ENCODE assay signal across 1 cellular context in the genomic region with DNA sequence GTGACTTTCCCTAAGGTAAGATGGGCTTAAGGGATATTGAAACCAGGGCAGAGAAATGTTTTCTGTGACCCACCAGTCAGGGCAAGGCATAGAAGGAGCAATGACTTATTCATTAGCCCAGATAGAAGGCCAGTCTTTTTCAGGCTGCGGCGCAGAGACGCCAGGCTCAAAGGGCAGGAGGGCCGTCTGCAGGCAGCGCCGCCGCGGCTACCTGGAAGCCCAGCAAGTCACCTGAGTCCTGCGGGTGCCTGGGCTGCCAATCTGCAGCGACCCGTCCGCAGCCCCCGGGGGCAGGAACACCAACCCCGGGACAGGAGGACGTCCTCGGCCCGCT.
TF ChIP-seq lines count a peak whose summit lies in the region.

No MANE protein-coding gene starts in this region.

TF ChIP-seq in SK-N-SH treated with all-trans-retinoic acid at 6 μM for 48 hours, 23 proteins besides CTCF, POLR2A, EP300 and RAD21 (continued from another document):
- TF ChIP-seq, protein P1, sequence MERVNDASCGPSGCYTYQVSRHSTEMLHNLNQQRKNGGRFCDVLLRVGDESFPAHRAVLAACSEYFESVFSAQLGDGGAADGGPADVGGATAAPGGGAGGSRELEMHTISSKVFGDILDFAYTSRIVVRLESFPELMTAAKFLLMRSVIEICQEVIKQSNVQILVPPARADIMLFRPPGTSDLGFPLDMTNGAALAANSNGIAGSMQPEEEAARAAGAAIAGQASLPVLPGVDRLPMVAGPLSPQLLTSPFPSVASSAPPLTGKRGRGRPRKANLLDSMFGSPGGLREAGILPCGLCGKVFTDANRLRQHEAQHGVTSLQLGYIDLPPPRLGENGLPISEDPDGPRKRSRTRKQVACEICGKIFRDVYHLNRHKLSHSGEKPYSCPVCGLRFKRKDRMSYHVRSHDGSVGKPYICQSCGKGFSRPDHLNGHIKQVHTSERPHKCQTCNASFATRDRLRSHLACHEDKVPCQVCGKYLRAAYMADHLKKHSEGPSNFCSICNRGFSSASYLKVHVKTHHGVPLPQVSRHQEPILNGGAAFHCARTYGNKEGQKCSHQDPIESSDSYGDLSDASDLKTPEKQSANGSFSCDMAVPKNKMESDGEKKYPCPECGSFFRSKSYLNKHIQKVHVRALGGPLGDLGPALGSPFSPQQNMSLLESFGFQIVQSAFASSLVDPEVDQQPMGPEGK (CRISPR knock-in tag; IDR thresholded peaks at IDR 0.05; ENCODE audit: borderline replicate concordance): no peak
- TF ChIP-seq ESRRG (CRISPR knock-in tag; IDR thresholded peaks at IDR 0.05): no peak
- no peak for TF ChIP-seq ZFP30 (CRISPR knock-in tag; IDR thresholded peaks at IDR 0.05)
- TF ChIP-seq, protein P2, sequence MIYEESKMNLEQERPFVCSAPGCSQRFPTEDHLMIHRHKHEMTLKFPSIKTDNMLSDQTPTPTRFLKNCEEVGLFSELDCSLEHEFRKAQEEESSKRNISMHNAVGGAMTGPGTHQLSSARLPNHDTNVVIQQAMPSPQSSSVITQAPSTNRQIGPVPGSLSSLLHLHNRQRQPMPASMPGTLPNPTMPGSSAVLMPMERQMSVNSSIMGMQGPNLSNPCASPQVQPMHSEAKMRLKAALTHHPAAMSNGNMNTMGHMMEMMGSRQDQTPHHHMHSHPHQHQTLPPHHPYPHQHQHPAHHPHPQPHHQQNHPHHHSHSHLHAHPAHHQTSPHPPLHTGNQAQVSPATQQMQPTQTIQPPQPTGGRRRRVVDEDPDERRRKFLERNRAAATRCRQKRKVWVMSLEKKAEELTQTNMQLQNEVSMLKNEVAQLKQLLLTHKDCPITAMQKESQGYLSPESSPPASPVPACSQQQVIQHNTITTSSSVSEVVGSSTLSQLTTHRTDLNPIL (CRISPR knock-in tag; IDR thresholded peaks at IDR 0.05; ENCODE audit: low read depth): no peak
- TF ChIP-seq RARB (CRISPR knock-in tag; IDR thresholded peaks at IDR 0.05): no peak
- TF ChIP-seq ZNF8 (CRISPR knock-in tag; IDR thresholded peaks at IDR 0.05): no peak
- no peak for TF ChIP-seq SNAI2 (CRISPR knock-in tag; IDR thresholded peaks at IDR 0.05)
- TF ChIP-seq ZC3H10 (CRISPR knock-in tag; IDR thresholded peaks at IDR 0.05): no peak
